Comparison of ENCODE assay signal across 11 cellular contexts in the genomic region with DNA sequence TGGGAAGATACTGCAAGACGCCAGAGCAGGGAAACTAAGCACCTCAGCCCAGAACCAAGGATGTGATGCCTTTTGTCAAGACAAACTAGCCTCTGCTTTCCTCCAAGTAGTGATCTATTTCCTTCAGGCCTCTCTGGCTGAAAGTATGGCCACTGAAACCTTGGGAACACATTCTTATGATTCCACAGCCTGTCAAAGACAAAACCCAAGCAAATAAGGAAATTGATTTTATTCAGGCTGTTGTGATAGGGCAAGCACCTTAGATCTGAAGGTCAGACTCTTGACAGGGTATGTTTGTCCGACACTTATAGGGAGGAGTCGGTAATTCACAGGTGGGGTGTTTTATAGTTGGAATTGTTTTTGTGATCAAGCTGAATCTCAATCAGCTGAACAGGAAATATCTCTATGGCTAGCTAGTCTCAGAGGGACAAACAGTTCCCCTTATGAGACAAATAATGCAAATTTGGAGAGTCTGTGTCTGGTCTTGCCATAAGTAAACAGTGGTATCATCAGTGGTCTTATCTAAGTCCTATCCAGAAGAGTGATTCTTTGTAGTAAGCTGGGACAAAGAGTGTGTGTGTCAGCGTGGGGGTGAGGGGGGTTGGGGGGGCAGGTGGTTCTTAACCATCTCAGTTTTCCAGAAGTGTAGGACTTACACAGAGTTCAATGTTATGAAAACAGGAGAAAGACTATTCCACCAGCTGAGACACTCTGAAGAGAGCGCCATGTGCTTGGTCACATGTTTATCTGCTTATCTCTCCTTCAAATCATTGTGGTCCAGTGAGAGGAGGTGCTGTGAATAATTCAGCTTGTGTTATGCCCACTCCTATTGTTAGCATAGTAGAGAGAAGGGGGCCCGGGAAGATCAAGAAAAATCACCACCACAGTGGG.
DNase-seq lines count a peak whose midpoint lies in the region; ATAC-seq and FAIRE-seq lines count a peak whose summit lies in the region.
"Had no signal": no experiment of that assay in that cellular context is flagged by ENCODE, and none has a peak within 500 bp of the region (broad histone marks: within the 10 kb centered on the region; RNA-seq: fewer than 3 reads in every experiment).

No MANE protein-coding gene starts in this region.

- H4K20me1 ChIP-seq in BLaER1 treated with 17β-estradiol and CSF1 and Interleukin-3, amounts not matched to agents 10 nM and 100 nM: no peaks in the 10 kb centered on the region

- no peak overlapping the region for H3K4me3 ChIP-seq in BLaER1 treated with 17β-estradiol and CSF1 and Interleukin-3, amounts not matched to agents 10 nM and 100 nM

- DNase-seq in GM19239 (ENCODE audit: insufficient read length, low spot score) (no peak), NAMALWA (ENCODE audit: low spot score) (peak; percentile 80), foreskin melanocyte (peak; percentile 54), NCI-H2081 (lab: John Stamatoyannopoulos, UW) (no peak), SHP77 treated with DMSO at 0.1 percent for 48 hours (lab: John Stamatoyannopoulos, UW) (no peak)
- no peak for DNase-seq in activated CD4-positive, alpha-beta T cell treated with anti-CD3 and anti-CD28 coated beads, Interleukin-2, amount 50 U/mL, for 1 hour
- DNase-seq: DMS79, PC-3 had no signal

- peak; percentile 55 for FAIRE-seq in GM19239 (lab: Jason Lieb, UNC)

- peak overlapping the region in 10 of 11 experiments; percentile 1 to 46 (median 26); a peak in 16 of 22 replicates for H3K27ac ChIP-seq in BLaER1 treated with 17β-estradiol and CSF1 and Interleukin-3, amounts not matched to agents 10 nM and 100 nM
- H3K27ac ChIP-seq: neutrophil had no signal

- H3K27me3 ChIP-seq in BLaER1 treated with 17β-estradiol and CSF1 and Interleukin-3, amounts not matched to agents 10 nM and 100 nM: no peaks in the 10 kb centered on the region
- H3K27me3 ChIP-seq: neutrophil had no signal

- peak overlapping the region in 6 of 11 experiments; percentile 7 to 31 (median 12); a peak in 4 of 22 replicates for H3K9ac ChIP-seq in BLaER1 treated with 17β-estradiol and CSF1 and Interleukin-3, amounts not matched to agents 10 nM and 100 nM

- ATAC-seq in GM21526 (IDR thresholded peaks at IDR 0.05; ENCODE audit: low FRiP score, unreplicated experiment): no peak
- ATAC-seq: PC-3 had no signal

- no peaks in the 10 kb centered on the region for H3K36me3 ChIP-seq in BLaER1 treated with 17β-estradiol and CSF1 and Interleukin-3, amounts not matched to agents 10 nM and 100 nM
- H3K36me3 ChIP-seq: neutrophil had no signal

- H3K4me2 ChIP-seq in BLaER1 treated with 17β-estradiol and CSF1 and Interleukin-3, amounts not matched to agents 10 nM and 100 nM: peak overlapping the region; percentile 35 to 70 (median 60); a peak in 21 of 22 replicates

- H3K4me1 ChIP-seq in BLaER1 treated with 17β-estradiol and CSF1 and Interleukin-3, amounts not matched to agents 10 nM and 100 nM: peaks cover 16 to 40% (median 21%) of the 10 kb centered on the region in 10 experiments

- H3K9me3 ChIP-seq in BLaER1 treated with 17β-estradiol and CSF1 and Interleukin-3, amounts not matched to agents 10 nM and 100 nM (replicated peaks in 1 of 11): no peaks in the 10 kb centered on the region
- H3K9me3 ChIP-seq: neutrophil had no signal

Comparison
In these comparisons a context has a peak if more than half of its experiments do, and no peak if none do; other contexts are left out.
1. DNase-seq: peak in NAMALWA (single experiment) and foreskin melanocyte (single experiment); none in GM19239 (single experiment), NCI-H2081 (0 of 2), SHP77 treated with DMSO at 0.1 percent for 48 hours (single experiment) and activated CD4-positive, alpha-beta T cell treated with anti-CD3 and anti-CD28 coated beads, Interleukin-2, amount 50 U/mL, for 1 hour (single experiment).